Comparison of ENCODE assay signal across 24 cellular contexts in genomic region chr4:13722649-13723048, GRCh38.
"Had no signal": no experiment of that assay in that cellular context is flagged by ENCODE, and none has a peak within 500 bp of the region (broad histone marks: within the 10 kb centered on the region; RNA-seq: fewer than 3 reads in every experiment).

No MANE protein-coding gene starts in this region.

- H3K4me1 Mint-ChIP-seq: endodermal cell, immature natural killer cell, mesothelial cell of epicardium had no signal

- FAIRE-seq: colon, endometrium, frontal cortex, kidney had no signal

- H3K36me3 Mint-ChIP-seq: immature natural killer cell, mesothelial cell of epicardium had no signal

- H3K4me3 ChIP-seq: coronary artery, esophagus muscularis mucosa, gastroesophageal sphincter, heart left ventricle, hepatocyte, left lung, lower lobe of right lung had no signal

- H3K27me3 Mint-ChIP-seq: dendritic cell treated with granulocyte-macrophage colony-stimulating factor and Interleukin-4, amounts not matched to agents 40 ng/mL and 50 ng/mL, for 4 days had no signal

- H3K4me1 ChIP-seq: esophagus muscularis mucosa, foreskin keratinocyte, gastroesophageal sphincter, heart left ventricle, left lung, lower lobe of right lung had no signal

- H3K9me3 Mint-ChIP-seq: dendritic cell treated with granulocyte-macrophage colony-stimulating factor and Interleukin-4, amounts not matched to agents 40 ng/mL and 50 ng/mL, for 4 days; effector memory CD8-positive, alpha-beta T cell; endodermal cell; mesothelial cell of epicardium had no signal

- H3K27ac ChIP-seq: coronary artery, epithelial cell of prostate, esophagus muscularis mucosa, foreskin keratinocyte, gastroesophageal sphincter, heart left ventricle, hepatocyte, left lung, lower lobe of right lung had no signal

- DNase-seq: effector CD8-positive, alpha-beta T cell; effector memory CD8-positive, alpha-beta T cell; endodermal cell; foreskin keratinocyte; heart left ventricle; hypothalamus; immature natural killer cell; islet precursor cell; kidney; kidney glomerular epithelial cell; left lung; left ventricle myocardium superior; lower lobe of right lung; mesenchymal stem cell had no signal

- H3K9me3 ChIP-seq: esophagus muscularis mucosa, gastroesophageal sphincter, heart left ventricle, left lung, lower lobe of right lung had no signal

- H3K27me3 ChIP-seq: esophagus muscularis mucosa, foreskin keratinocyte, gastroesophageal sphincter, heart left ventricle, hepatocyte, left lung had no signal

- ATAC-seq: effector memory CD8-positive, alpha-beta T cell; foreskin keratinocyte; gastroesophageal sphincter; heart left ventricle; left lung; left ventricle myocardium superior; lower lobe of right lung had no signal

- H3K36me3 ChIP-seq: esophagus muscularis mucosa, gastroesophageal sphincter, heart left ventricle, left lung, lower lobe of right lung had no signal

- H3K27ac Mint-ChIP-seq: dendritic cell treated with granulocyte-macrophage colony-stimulating factor and Interleukin-4, amounts not matched to agents 40 ng/mL and 50 ng/mL, for 4 days; effector memory CD8-positive, alpha-beta T cell; endodermal cell; immature natural killer cell; mesothelial cell of epicardium had no signal

- H3K4me3 Mint-ChIP-seq: dendritic cell treated with granulocyte-macrophage colony-stimulating factor and Interleukin-4, amounts not matched to agents 40 ng/mL and 50 ng/mL, for 4 days; effector memory CD8-positive, alpha-beta T cell; endodermal cell; immature natural killer cell; mesothelial cell of epicardium had no signal
